8 cellular contexts compared by ENCODE assay signal in the genomic region with DNA sequence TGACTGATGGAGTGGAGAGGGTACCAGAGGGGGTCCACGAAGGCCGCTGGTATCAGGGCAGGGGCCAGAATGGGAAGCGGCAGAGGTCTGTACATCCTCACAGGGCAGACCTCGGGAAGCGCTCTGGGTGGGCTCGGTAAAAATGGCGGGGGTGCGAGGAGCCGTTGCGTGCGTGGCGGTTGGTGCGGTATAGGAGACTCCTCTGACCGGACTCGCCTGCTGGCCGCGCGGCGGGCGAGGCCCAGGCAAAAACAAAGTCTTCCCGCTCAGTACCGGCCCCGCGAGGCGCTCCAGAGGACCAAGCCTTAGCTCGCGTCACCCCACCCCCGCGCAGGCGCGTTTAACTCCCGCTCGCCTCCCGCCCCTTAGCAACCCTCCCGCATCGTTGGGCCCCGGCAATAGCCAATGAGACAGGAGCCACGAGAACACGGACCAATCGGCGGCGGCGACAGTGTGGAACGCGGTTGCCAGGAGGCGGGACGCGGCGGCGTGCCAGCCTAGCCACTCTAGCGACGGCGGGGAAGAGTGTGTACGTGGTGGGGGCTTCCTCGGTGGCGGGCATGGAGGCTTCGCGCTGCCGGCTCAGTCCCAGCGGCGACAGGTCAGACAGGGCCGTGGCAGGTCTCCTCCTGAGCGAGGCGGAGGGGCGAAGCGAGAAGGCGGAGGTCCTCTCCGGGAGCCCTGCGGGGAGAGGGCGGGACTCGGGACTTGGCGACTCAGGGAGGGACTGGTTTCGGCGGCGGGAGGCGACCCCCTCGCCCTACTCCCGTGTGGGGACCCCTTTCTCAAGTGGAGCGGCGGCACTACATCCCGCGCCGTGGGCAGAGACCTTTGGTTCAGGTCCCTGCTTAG. TPM values are rescaled to one million over a fixed set of nuclear protein-coding genes. Genes with fewer than 3 reads are reported as not detected.
A peak's percentile ranks its signal among the peaks of the same experiment; 100 is the strongest.
DNase-seq lines count a peak whose midpoint lies in the region; ATAC-seq lines count a peak whose summit lies in the region.

A gene with protein sequence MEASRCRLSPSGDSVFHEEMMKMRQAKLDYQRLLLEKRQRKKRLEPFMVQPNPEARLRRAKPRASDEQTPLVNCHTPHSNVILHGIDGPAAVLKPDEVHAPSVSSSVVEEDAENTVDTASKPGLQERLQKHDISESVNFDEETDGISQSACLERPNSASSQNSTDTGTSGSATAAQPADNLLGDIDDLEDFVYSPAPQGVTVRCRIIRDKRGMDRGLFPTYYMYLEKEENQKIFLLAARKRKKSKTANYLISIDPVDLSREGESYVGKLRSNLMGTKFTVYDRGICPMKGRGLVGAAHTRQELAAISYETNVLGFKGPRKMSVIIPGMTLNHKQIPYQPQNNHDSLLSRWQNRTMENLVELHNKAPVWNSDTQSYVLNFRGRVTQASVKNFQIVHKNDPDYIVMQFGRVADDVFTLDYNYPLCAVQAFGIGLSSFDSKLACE (plus strand): TSS at position 504 of the 852 bp plus-strand sequence. CDS start 57 bp downstream, at position 561.

- peaks cover 18% of the 10 kb centered on the region for H3K36me3 Mint-ChIP-seq in activated CD4-positive, alpha-beta T cell treated with anti-CD3 and anti-CD28 coated beads for 36 hours (ENCODE audit: low read depth)

- POLR2A ChIA-PET in activated CD4-positive, alpha-beta T cell treated with anti-CD3 and anti-CD28 coated beads for 36 hours (lab: Charles Lee): interaction anchor here (1.6 kb wide), 1 partner anchor 13 kb away, joined by 9 read pairs; a partner anchor contains a TSS

- H3K27me3 Mint-ChIP-seq in activated CD4-positive, alpha-beta T cell treated with anti-CD3 and anti-CD28 coated beads for 36 hours: no peaks in the 10 kb centered on the region

- CTCF ChIA-PET in activated CD4-positive, alpha-beta T cell treated with anti-CD3 and anti-CD28 coated beads for 36 hours (lab: Charles Lee): interaction anchor here (0.7 to 1.3 kb wide), 5 partner anchors 14 to 309 kb away, joined by 3 to 5 read pairs (median 4); a partner anchor contains a TSS

- H3K27ac Mint-ChIP-seq in activated CD4-positive, alpha-beta T cell treated with anti-CD3 and anti-CD28 coated beads for 36 hours: peak within 1 kb of the TSS; percentile 79

- H3K27ac ChIP-seq in cingulate gyrus (ENCODE audit: low read depth, low read length): peak within 1 kb of the TSS; percentile 98

- intact Hi-C loops in activated CD4-positive, alpha-beta T cell treated with anti-CD3 and anti-CD28 coated beads for 36 hours (cut with DNase I, micrococcal nuclease): loop anchor here (1.0 to 2.0 kb wide), 9 partner anchors 13 to 199 kb away; a partner anchor contains a TSS

- peaks cover 25% of the 10 kb centered on the region for H3K4me1 Mint-ChIP-seq in activated CD4-positive, alpha-beta T cell treated with anti-CD3 and anti-CD28 coated beads for 36 hours

- peak; percentile 92 to 94 for DNase-seq in AML-193 (lab: John Stamatoyannopoulos, UW)
- peak; percentile 93 for DNase-seq in NCI-H460 (ENCODE audit: extremely low read depth, low read depth)
- peak; percentile 98 for DNase-seq in activated CD4-positive, alpha-beta T cell treated with anti-CD3 and anti-CD28 coated beads for 36 hours
- DNase-seq in kidney glomerular epithelial cell (lab: John Stamatoyannopoulos, UW): peak; percentile 95
- peak; percentile 93 to 96 for DNase-seq in stimulated activated CD4-positive, alpha-beta T cell treated with anti-CD3 and anti-CD28 coated beads, Interleukin-1b, Interleukin-23, amount 100 ng/mL, for 1 hour (ENCODE audit: low read depth in 2 of 2)

- H3K9me3 Mint-ChIP-seq in activated CD4-positive, alpha-beta T cell treated with anti-CD3 and anti-CD28 coated beads for 36 hours (ENCODE audit: low read depth): no peaks in the 10 kb centered on the region

- ATAC-seq in GM19043 (IDR thresholded peaks at IDR 0.05; ENCODE audit: low read depth, unreplicated experiment): peak; percentile 98
- peak; percentile 86 for ATAC-seq in HG03378 (IDR thresholded peaks at IDR 0.05; ENCODE audit: unreplicated experiment)
- peak; percentile 98 for ATAC-seq in activated CD4-positive, alpha-beta T cell treated with anti-CD3 and anti-CD28 coated beads for 36 hours

- peak within 1 kb of the TSS; percentile 85 for H3K4me3 Mint-ChIP-seq in activated CD4-positive, alpha-beta T cell treated with anti-CD3 and anti-CD28 coated beads for 36 hours

RNA-seq across cellular contexts. Expression of the gene that starts here (rescaled TPM):
- 15.2 and 17.6 TPM in 2 replicates for total RNA-seq in NCI-H460 (2014; rRNA removed; shearing (Covaris generic))
- 7.8 and 11.0 TPM in 2 replicates for polyA plus RNA-seq in NCI-H460 (2014; cell fraction: nucleus; rRNA removed)
- 1 to 10 TPM; 5.9 to 7.3 TPM for total RNA-seq in activated CD4-positive, alpha-beta T cell treated with anti-CD3 and anti-CD28 coated beads for 36 hours

Comparison
In these comparisons a context has a peak if more than half of its experiments do, and no peak if none do; other contexts are left out.
1. Peak in every context shown above with its lines: DNase-seq, ATAC-seq and H3K27ac ChIP-seq.